ENCODE assay signal across 10 cellular contexts in genomic region chr5:159084053-159084452, GRCh38. TPM values are rescaled to one million over a fixed set of nuclear protein-coding genes. Genes with fewer than 3 reads are reported as not detected.
DNase-seq lines count a peak whose midpoint lies in the region; ATAC-seq and TF ChIP-seq lines count a peak whose summit lies in the region.
"Had no signal": no experiment of that assay in that cellular context is flagged by ENCODE, and none has a peak within 500 bp of the region (broad histone marks: within the 10 kb centered on the region; RNA-seq: fewer than 3 reads in every experiment).

No MANE protein-coding gene starts in this region.

- no peaks in the 10 kb centered on the region for H3K27me3 ChIP-seq in right atrium auricular region

- TF ChIP-seq CTCF in GM12865 (IDR thresholded peaks at IDR 0.05; ENCODE audit: insufficient read depth, low read depth, low read length, missing control alignments) (no peak), right atrium auricular region (IDR thresholded peaks at IDR 0.05) (no peak)

- H3K4me3 ChIP-seq in GM12865 (ENCODE audit: low read depth, low read length) (no peak overlapping the region), right atrium auricular region (no peak overlapping the region)

- H3K36me3 ChIP-seq in right atrium auricular region: peaks cover 8% of the 10 kb centered on the region

- H3K27ac ChIP-seq in right atrium auricular region: no peak overlapping the region

- ATAC-seq in GM19463 (IDR thresholded peaks at IDR 0.05; ENCODE audit: unreplicated experiment) (peak; percentile 68), HG02884 (IDR thresholded peaks at IDR 0.05; ENCODE audit: unreplicated experiment) (peak; percentile 87), HG03575 (IDR thresholded peaks at IDR 0.05; ENCODE audit: extremely low read depth, insufficient number of reproducible peaks, low FRiP score, unreplicated experiment) (peak; percentile 72)
- ATAC-seq: activated naive CD8-positive, alpha-beta T cell treated with anti-CD3 and anti-CD28 coated beads, Interleukin-2, amount 50 U/mL, for 24 hours had no signal

- peak; percentile 53 for DNase-seq in GM12865 (ENCODE audit: low read depth)
- DNase-seq in NCI-H748 treated with DMSO at 0.1 percent for 48 hours (lab: John Stamatoyannopoulos, UW): no peak
- DNase-seq in iPS-NIHi11 (ENCODE audit: low spot score): no peak
- DNase-seq in right atrium auricular region (ENCODE audit: low spot score): no peak
- no peak for DNase-seq in AG20443 (ENCODE audit: low spot score)
- DNase-seq: activated naive CD8-positive, alpha-beta T cell treated with anti-CD3 and anti-CD28 coated beads, Interleukin-2, amount 50 U/mL, for 24 hours; DMS79 had no signal

- H3K9me3 ChIP-seq in right atrium auricular region: no peaks in the 10 kb centered on the region

- no peaks in the 10 kb centered on the region for H3K4me1 ChIP-seq in right atrium auricular region

RNA-seq across cellular contexts. Expression of gene EBF1, which starts 15.7 kb away (rescaled TPM):
- 10 to 100 TPM in 1 of 2 donors, 1 to 10 TPM in 1; 8.2 to 13.9 TPM for total RNA-seq in right atrium auricular region
